In genomic region chr18:71450258-71450657, GRCh38 we compare ENCODE assay signal across 18 cellular contexts.
DNase-seq lines count a peak whose midpoint lies in the region; ATAC-seq and TF ChIP-seq lines count a peak whose summit lies in the region.
"Had no signal": no experiment of that assay in that cellular context is flagged by ENCODE, and none has a peak within 500 bp of the region (broad histone marks: within the 10 kb centered on the region; RNA-seq: fewer than 3 reads in every experiment).

No MANE protein-coding gene starts in this region.

- CTCF ChIA-PET in CD8-positive, alpha-beta T cell (lab: Charles Lee): no interaction called here

- POLR2A ChIA-PET in CD8-positive, alpha-beta T cell (lab: Charles Lee): no interaction called here

- no peaks in the 10 kb centered on the region for H3K9me3 ChIP-seq in CD8-positive, alpha-beta T cell (ENCODE audit: low read length)
- H3K9me3 ChIP-seq: SJCRH30 had no signal

- no peaks in the 10 kb centered on the region for H3K4me1 ChIP-seq in CD8-positive, alpha-beta T cell (ENCODE audit: insufficient read depth, low read length)
- H3K4me1 ChIP-seq: SJCRH30 had no signal

- no peak overlapping the region for H3K27ac Mint-ChIP-seq in CD8-positive, alpha-beta T cell

- no peak overlapping the region for H3K4me3 Mint-ChIP-seq in CD8-positive, alpha-beta T cell

- intact Hi-C loops in CD8-positive, alpha-beta T cell (cut with DNase I, micrococcal nuclease): no loop called here

- H3K27me3 Mint-ChIP-seq in CD8-positive, alpha-beta T cell (ENCODE audit: low read depth): no peaks in the 10 kb centered on the region

- peaks cover 2% of the 10 kb centered on the region for H3K9me3 Mint-ChIP-seq in CD8-positive, alpha-beta T cell

- no peak overlapping the region for H3K4me3 ChIP-seq in CD8-positive, alpha-beta T cell (ENCODE audit: low read depth, low read length)
- H3K4me3 ChIP-seq: SJCRH30 had no signal

- TF ChIP-seq CTCF in CD8-positive, alpha-beta T cell (IDR thresholded peaks at IDR 0.05): no peak

- DNase-seq in COLO668 (lab: John Stamatoyannopoulos, UW; ENCODE audit: unreplicated experiment) (peak; percentile 27), NCI-H1092 (lab: John Stamatoyannopoulos, UW) (peak; percentile 48), NCI-H187 treated with DMSO at 0.1 percent for 48 hours (lab: John Stamatoyannopoulos, UW) (peak; percentile 3), NCI-H774 (lab: John Stamatoyannopoulos, UW) (peak; percentile 82), retina (no peak)
- DNase-seq in CD8-positive, alpha-beta T cell: no peak
- DNase-seq: ACHN, C1 segment of cervical spinal cord, DMS 273 treated with DMSO at 0.1 percent for 48 hours, GDM1, NCI-H2029 treated with DMSO at 0.1 percent for 48 hours, NCI-H345, NCI-H526 treated with DMSO at 0.1 percent for 48 hours, SJCRH30, T1000 had no signal

- H3K27ac ChIP-seq in CD8-positive, alpha-beta T cell (ENCODE audit: low read depth, low read length): no peak overlapping the region
- H3K27ac ChIP-seq: KMS-11, RWPE1, SJCRH30 had no signal

- H3K36me3 ChIP-seq in CD8-positive, alpha-beta T cell (ENCODE audit: insufficient read depth, low read length): no peaks in the 10 kb centered on the region
- H3K36me3 ChIP-seq: SJCRH30 had no signal

- no peaks in the 10 kb centered on the region for H3K36me3 Mint-ChIP-seq in CD8-positive, alpha-beta T cell

- no peaks in the 10 kb centered on the region for H3K4me1 Mint-ChIP-seq in CD8-positive, alpha-beta T cell (ENCODE audit: low read depth)

- no peak for ATAC-seq in CD8-positive, alpha-beta T cell
- no peak for ATAC-seq in HG02798 (IDR thresholded peaks at IDR 0.05; ENCODE audit: poor library complexity, unreplicated experiment)

- no peaks in the 10 kb centered on the region for H3K27me3 ChIP-seq in CD8-positive, alpha-beta T cell (ENCODE audit: insufficient read depth, low read length)
- H3K27me3 ChIP-seq: SJCRH30 had no signal

Comparison
In these comparisons a context has a peak if more than half of its experiments do, and no peak if none do; other contexts are left out.
1. DNase-seq: peak in COLO668 (single experiment), NCI-H1092 (single experiment), NCI-H187 treated with DMSO at 0.1 percent for 48 hours (single experiment) and NCI-H774 (single experiment); none in CD8-positive, alpha-beta T cell (0 of 7) and retina (single experiment).